In the genomic region with DNA sequence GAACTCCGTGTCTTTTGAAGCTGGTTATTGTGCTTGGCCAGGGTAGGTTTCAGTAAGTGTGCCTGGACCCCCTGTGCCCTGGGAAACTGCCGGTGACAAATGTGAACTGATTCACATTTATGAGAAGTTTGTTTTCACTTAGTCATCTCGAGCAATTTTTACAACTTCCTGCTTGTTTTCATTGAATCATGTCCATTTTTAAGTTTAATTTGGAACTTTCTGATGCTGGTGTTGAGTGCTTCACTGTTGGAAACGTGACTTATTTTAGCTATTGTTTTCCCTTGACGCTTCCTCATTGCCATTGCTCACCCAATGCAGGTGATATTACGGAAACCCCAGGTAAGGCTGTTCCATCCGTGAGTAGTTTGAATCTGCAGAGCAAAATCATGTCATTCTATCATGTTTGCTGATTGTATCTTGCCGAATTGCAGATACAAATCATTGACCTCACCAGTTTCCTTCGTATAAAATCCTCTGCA, we compare ENCODE assay signal across 19 cellular contexts.
A peak's percentile ranks its signal among the peaks of the same experiment; 100 is the strongest.
DNase-seq lines count a peak whose midpoint lies in the region; ATAC-seq, FAIRE-seq and TF ChIP-seq lines count a peak whose summit lies in the region.
"Had no signal": no experiment of that assay in that cellular context is flagged by ENCODE, and none has a peak within 500 bp of the region (broad histone marks: within the 10 kb centered on the region; RNA-seq: fewer than 3 reads in every experiment).

No MANE protein-coding gene starts in this region.

- FAIRE-seq in H54 (lab: Jason Lieb, UNC), result no peak
- FAIRE-seq: colon had no signal

- H3K4me1 ChIP-seq in SJSA1 (replicated peaks) (peaks cover 24% of the 10 kb centered on the region), vagina (peaks cover 21% of the 10 kb centered on the region)
- H3K4me1 ChIP-seq in effector memory CD4-positive, alpha-beta T cell (ENCODE audit: control insufficient read depth, insufficient read depth, low read length, poor library complexity, severe bottlenecking), result no peaks in the 10 kb centered on the region

- DNase-seq in AG10803 (ENCODE audit: low read depth) (peak; percentile 33), H54 (ENCODE audit: insufficient read length, low spot score) (peak; percentile 31), SJSA1 (ENCODE audit: low read depth in 1 of 2, low spot score in 2 of 2) (peak in 1 of 2 experiments; percentile 42), left colon (no peak), midbrain (lab: John Stamatoyannopoulos, UW) (no peak), NCI-H2196 treated with DMSO at 0.1 percent for 48 hours (lab: John Stamatoyannopoulos, UW; ENCODE audit: unreplicated experiment) (no peak), vagina (ENCODE audit: extremely low spot score in 2 of 2) (no peak)
- no peak for DNase-seq in effector memory CD4-positive, alpha-beta T cell
- DNase-seq: activated CD4-positive, CD25-positive, alpha-beta regulatory T cell treated with anti-CD3 and anti-CD28 coated beads, Interleukin-2, amount 50 U/mL, for 72 hours; activated T-cell treated with anti-CD3 and anti-CD28 coated beads, Interleukin-2, amount 50 U/mL, for 24 hours; CD4-positive, alpha-beta T cell; hippocampal formation; NCI-H146; OCI-M1; posterior cingulate gyrus; T-cell had no signal

- H3K36me3 ChIP-seq in SJSA1 (no peaks in the 10 kb centered on the region), vagina (no peaks in the 10 kb centered on the region)
- H3K36me3 ChIP-seq in effector memory CD4-positive, alpha-beta T cell (ENCODE audit: control insufficient read depth, insufficient read depth, low read length), result no peaks in the 10 kb centered on the region
- H3K36me3 ChIP-seq: suprapubic skin had no signal

- intact Hi-C loops in left colon (cut with DNase I, micrococcal nuclease), result no loop called here
- intact Hi-C loops in vagina (cut with DNase I), result no loop called here

- H3K4me3 ChIP-seq in AG10803 (ENCODE audit: low read length), result no peak overlapping the region
- no peak overlapping the region for H3K4me3 ChIP-seq in SJSA1
- no peak overlapping the region for H3K4me3 ChIP-seq in effector memory CD4-positive, alpha-beta T cell (ENCODE audit: insufficient read depth, low read depth, low read length, poor library complexity, severe bottlenecking)
- H3K4me3 ChIP-seq in vagina, result no peak overlapping the region
- H3K4me3 ChIP-seq: suprapubic skin had no signal

- no peaks in the 10 kb centered on the region for H3K27me3 ChIP-seq in SJSA1 (replicated peaks)
- no peaks in the 10 kb centered on the region for H3K27me3 ChIP-seq in effector memory CD4-positive, alpha-beta T cell (replicated peaks; ENCODE audit: control insufficient read depth, insufficient read depth, low read length, poor library complexity, severe bottlenecking)
- H3K27me3 ChIP-seq in vagina, result no peaks in the 10 kb centered on the region
- H3K27me3 ChIP-seq: suprapubic skin had no signal

- H3K9me3 ChIP-seq in SJSA1 (replicated peaks) (no peaks in the 10 kb centered on the region), vagina (no peaks in the 10 kb centered on the region)
- no peaks in the 10 kb centered on the region for H3K9me3 ChIP-seq in effector memory CD4-positive, alpha-beta T cell (ENCODE audit: control insufficient read depth, low read length)
- H3K9me3 ChIP-seq: suprapubic skin had no signal

- TF ChIP-seq POLR2A in H54 (IDR thresholded peaks at IDR 0.05; ENCODE audit: low read depth, low read length) (no peak), vagina (IDR thresholded peaks at IDR 0.05) (no peak)

- no peak for TF ChIP-seq CTCF in AG10803 (conservative IDR thresholded peaks at IDR 0.05; ENCODE audit: low read length)
- no peak for TF ChIP-seq CTCF in vagina (IDR thresholded peaks at IDR 0.05)

- peak overlapping the region; percentile 40 for H3K27ac ChIP-seq in SJSA1
- H3K27ac ChIP-seq in effector memory CD4-positive, alpha-beta T cell (ENCODE audit: insufficient read depth, low read length, poor library complexity, severe bottlenecking), result no peak overlapping the region
- H3K27ac ChIP-seq in vagina, result no peak overlapping the region
- H3K27ac ChIP-seq: suprapubic skin had no signal

- ATAC-seq in left colon, result peak; percentile 70
- ATAC-seq: esophagus mucosa, T-cell had no signal

Comparison
In these comparisons a context has a peak if more than half of its experiments do, and no peak if none do; other contexts are left out.
1. DNase-seq: peak in AG10803 (single experiment) and H54 (single experiment); none in left colon (0 of 2), midbrain (single experiment), effector memory CD4-positive, alpha-beta T cell (0 of 3), NCI-H2196 treated with DMSO at 0.1 percent for 48 hours (single experiment) and vagina (0 of 2).